ENCODE assay signal across 10 cellular contexts in genomic region chr9:127835930-127836586, GRCh38. TPM values are rescaled to one million over a fixed set of nuclear protein-coding genes. Genes with fewer than 3 reads are reported as not detected.
DNase-seq lines count a peak whose midpoint lies in the region; ATAC-seq and TF ChIP-seq lines count a peak whose summit lies in the region.
"Had no signal": no experiment of that assay in that cellular context is flagged by ENCODE, and none has a peak within 500 bp of the region (broad histone marks: within the 10 kb centered on the region; RNA-seq: fewer than 3 reads in every experiment).

No MANE protein-coding gene starts in this region.

- peaks cover 2% of the 10 kb centered on the region for H3K36me3 Mint-ChIP-seq in osteocyte (ENCODE audit: unreplicated experiment)

- H3K9ac ChIP-seq in NT2/D1 (ENCODE audit: insufficient read length, low read depth) (peak overlapping the region; percentile 46), mammary epithelial cell (ENCODE audit: insufficient read depth, low read length) (no peak overlapping the region)

- H3K4me3 ChIP-seq in AG10803 (ENCODE audit: low read length) (peak overlapping the region; percentile 40), NT2/D1 (ENCODE audit: insufficient read length, low read depth) (no peak overlapping the region), esophagus muscularis mucosa (peak overlapping the region in 3 of 4 donors; percentile 15 to 26 (median 23)), mammary epithelial cell (replicated peaks in 1 of 3; ENCODE audit: insufficient read depth in 1 of 3, low read depth in 2 of 3, low read length in 3 of 3) (no peak overlapping the region)

- H3K36me3 ChIP-seq in NT2/D1 (ENCODE audit: insufficient read depth, insufficient read length, low read length) (no peaks in the 10 kb centered on the region), esophagus muscularis mucosa (peaks cover 0 to 29% (median 6%) of the 10 kb centered on the region in 4 donors), mammary epithelial cell (ENCODE audit: insufficient read depth, low read length) (no peaks in the 10 kb centered on the region)

- WGBS in esophagus muscularis mucosa = 57% methylated on average over 19 of the region's 19 CpGs
- 73% methylated on average over 10 of the region's 19 CpGs for WGBS in mammary epithelial cell (ENCODE audit: low coverage, missing lambda C conversion rate)

- no peak overlapping the region for H3K4me2 ChIP-seq in mammary epithelial cell (ENCODE audit: insufficient read depth, low read depth, low read length)

- H3K27ac ChIP-seq in esophagus muscularis mucosa (replicated peaks in 1 of 4) (peak overlapping the region; percentile 75 to 87 (median 80)), mammary epithelial cell (ENCODE audit: insufficient read depth, low read depth, low read length) (no peak overlapping the region)
- H3K27ac ChIP-seq: epithelial cell of prostate had no signal

- TF ChIP-seq CTCF in AG10803 (conservative IDR thresholded peaks at IDR 0.05; ENCODE audit: low read length) (no peak), esophagus muscularis mucosa (IDR thresholded peaks at IDR 0.05) (no peak), osteocyte (IDR thresholded peaks at IDR 0.05) (no peak), mammary epithelial cell (conservative IDR thresholded peaks at IDR 0.05 in 1 of 2, IDR thresholded peaks at IDR 0.05 in 1 of 2; ENCODE audit: extremely low read depth in 1 of 2, insufficient read depth in 1 of 2, low read depth in 1 of 2, low read length in 2 of 2) (no peak)

- no peaks in the 10 kb centered on the region for H3K79me2 ChIP-seq in mammary epithelial cell (ENCODE audit: insufficient read depth, low read length)

- H2AFZ ChIP-seq in mammary epithelial cell (ENCODE audit: low read depth, low read length) = no peak overlapping the region

- H3K27me3 ChIP-seq in NT2/D1 (ENCODE audit: insufficient read depth, insufficient read length) = no peaks in the 10 kb centered on the region
- no peaks in the 10 kb centered on the region for H3K27me3 ChIP-seq in esophagus muscularis mucosa
- no peaks in the 10 kb centered on the region for H3K27me3 ChIP-seq in mammary epithelial cell (ENCODE audit: insufficient read depth, low read length)

- no peaks in the 10 kb centered on the region for H3K9me3 Mint-ChIP-seq in osteocyte (ENCODE audit: unreplicated experiment)
- H3K9me3 Mint-ChIP-seq: T-cell had no signal

- in situ Hi-C loops in mammary epithelial cell (cut with MboI; ENCODE audit: low sequenced_read_pairs in 2 of 2) = no loop called here

- dilution Hi-C loops in mammary epithelial cell (cut with HindIII; ENCODE audit: low sequenced_read_pairs) = no loop called here

- H3K9me3 ChIP-seq in NT2/D1 (ENCODE audit: insufficient read depth, low read length) (no peaks in the 10 kb centered on the region), esophagus muscularis mucosa (no peaks in the 10 kb centered on the region), mammary epithelial cell (replicated peaks; ENCODE audit: insufficient read depth, low read length) (no peaks in the 10 kb centered on the region)

- no peak for TF ChIP-seq POLR2A in esophagus muscularis mucosa (IDR thresholded peaks at IDR 0.05; ENCODE audit: low read depth)

- no peak for TF ChIP-seq EP300 in esophagus muscularis mucosa (IDR thresholded peaks at IDR 0.05)

- H3K4me1 Mint-ChIP-seq in osteocyte (ENCODE audit: unreplicated experiment) = peaks cover 58% of the 10 kb centered on the region

- peak overlapping the region; percentile 95 for H3K27ac Mint-ChIP-seq in osteocyte (ENCODE audit: unreplicated experiment)
- H3K27ac Mint-ChIP-seq: T-cell had no signal

- no peaks in the 10 kb centered on the region for H3K27me3 Mint-ChIP-seq in osteocyte (ENCODE audit: unreplicated experiment)
- H3K27me3 Mint-ChIP-seq: T-cell had no signal

- H3K4me3 Mint-ChIP-seq in osteocyte (ENCODE audit: unreplicated experiment) = peak overlapping the region; percentile 12
- H3K4me3 Mint-ChIP-seq: T-cell had no signal

- BruUV-seq in mammary epithelial cell (replicated peaks; lab: Mats Ljungman, UMichigan) = no TSS peak

- CTCF ChIA-PET in mammary epithelial cell (lab: Charles Lee; ENCODE audit: low non-redundant PET) = no interaction called here

- H3K4me1 ChIP-seq in NT2/D1 (ENCODE audit: insufficient read depth, insufficient read length) (peaks cover 24% of the 10 kb centered on the region), esophagus muscularis mucosa (peaks cover 70 to 95% (median 90%) of the 10 kb centered on the region in 4 donors), mammary epithelial cell (ENCODE audit: insufficient read depth, low read length) (peaks cover 10% of the 10 kb centered on the region)

- intact Hi-C loops in esophagus muscularis mucosa (cut with DNase I) (no loop called here), mammary epithelial cell (cut with micrococcal nuclease) (no loop called here)

- DNase-seq in AG10803 (ENCODE audit: low read depth) (peak; percentile 82), NT2/D1 (ENCODE audit: low read depth, low spot score) (no peak), esophagus muscularis mucosa (ENCODE audit: extremely low spot score) (no peak), osteocyte (ENCODE audit: extremely low spot score, unreplicated experiment) (no peak), GOT3 (lab: John Stamatoyannopoulos, UW) (no peak), mammary epithelial cell (no peak), GM19238 (ENCODE audit: insufficient read length, low spot score) (no peak)

- no peaks in the 10 kb centered on the region for H4K20me1 ChIP-seq in mammary epithelial cell (ENCODE audit: insufficient read depth, low read length)

- no peak for ATAC-seq in GM21423 (IDR thresholded peaks at IDR 0.05; ENCODE audit: unreplicated experiment)
- ATAC-seq: T-cell had no signal

RNA-seq across cellular contexts. Expression of gene ENG, which starts 18.4 kb away (rescaled TPM):
- total RNA-seq in esophagus muscularis mucosa (10 to 100 TPM; 36.5 to 91.2 (median 78.3) TPM), osteocyte (140 and 143 TPM in 2 replicates), mammary epithelial cell (10 to 100 TPM in 1 of 2 donors, 1 to 10 TPM in 1; 4.0 to 32.2 TPM)
- 15.1 TPM for polyA plus RNA-seq in mammary epithelial cell
- 29.8 TPM for polyA minus RNA-seq in mammary epithelial cell

RNA-seq across cellular contexts. Expression of gene FPGS, which starts 33.4 kb away (rescaled TPM):
- 10 to 100 TPM; 36.1 to 56.3 (median 50.1) TPM for total RNA-seq in esophagus muscularis mucosa
- 58.7 and 65.1 TPM in 2 replicates for total RNA-seq in osteocyte
- total RNA-seq in mammary epithelial cell = 10 to 100 TPM; 59.5 to 85.8 TPM
- polyA plus RNA-seq in mammary epithelial cell = 56.0 TPM
- polyA minus RNA-seq in mammary epithelial cell = 43.0 TPM

RNA-seq across cellular contexts. Expression of gene AK1, which starts 41.4 kb away (rescaled TPM):
- total RNA-seq in esophagus muscularis mucosa = 10 to 100 TPM; 37.4 to 75.0 (median 56.0) TPM
- 57.6 and 65.8 TPM in 2 replicates for total RNA-seq in osteocyte
- 10 to 100 TPM; 42.0 to 57.9 TPM for total RNA-seq in mammary epithelial cell
- polyA plus RNA-seq in mammary epithelial cell = 65.8 TPM
- 52.1 TPM for polyA minus RNA-seq in mammary epithelial cell

RNA-seq across cellular contexts. Expression of gene CDK9, which starts 50.2 kb away (rescaled TPM):
- total RNA-seq in esophagus muscularis mucosa = 10 to 100 TPM; 54.4 to 79.6 (median 71.7) TPM
- 78.0 and 78.5 TPM in 2 replicates for total RNA-seq in osteocyte
- total RNA-seq in mammary epithelial cell = 10 to 100 TPM; 63.5 to 71.6 TPM
- 73.8 TPM for polyA plus RNA-seq in mammary epithelial cell
- 66.3 TPM for polyA minus RNA-seq in mammary epithelial cell

RNA-seq across cellular contexts. Expression of gene SH2D3C, which starts 57.6 kb away (rescaled TPM):
- total RNA-seq in esophagus muscularis mucosa = 10 to 100 TPM in 3 of 4 donors, 1 to 10 TPM in 1; 5.0 to 18.1 (median 14.3) TPM
- 19.3 and 20.4 TPM in 2 replicates for total RNA-seq in osteocyte
- total RNA-seq in mammary epithelial cell = under 1 TPM; under 0.01 to 0.19 TPM
- polyA plus RNA-seq in mammary epithelial cell = 0.08 TPM
- not detected for polyA minus RNA-seq in mammary epithelial cell

Comparison
In these comparisons a context has a peak if more than half of its experiments do, and no peak if none do; other contexts are left out.
1. H3K4me3 ChIP-seq: peak in AG10803 (single experiment) and esophagus muscularis mucosa (3 of 4); none in NT2/D1 (single experiment) and mammary epithelial cell (0 of 3).